20 cellular contexts compared by ENCODE assay signal in genomic region chrX:103538728-103539127, GRCh38. TPM values are rescaled to one million over a fixed set of nuclear protein-coding genes. Genes with fewer than 3 reads are reported as not detected.
DNase-seq lines count a peak whose midpoint lies in the region; ATAC-seq and TF ChIP-seq lines count a peak whose summit lies in the region.
"Had no signal": no experiment of that assay in that cellular context is flagged by ENCODE, and none has a peak within 500 bp of the region (broad histone marks: within the 10 kb centered on the region; RNA-seq: fewer than 3 reads in every experiment).

No MANE protein-coding gene starts in this region.

- H3K9me3 ChIP-seq in adipocyte (ENCODE audit: control insufficient read depth, low read length), result no peaks in the 10 kb centered on the region
- H3K9me3 ChIP-seq in trophoblast cell (ENCODE audit: insufficient read depth, low read depth, low read length), result no peaks in the 10 kb centered on the region
- no peaks in the 10 kb centered on the region for H3K9me3 ChIP-seq in upper lobe of left lung
- H3K9me3 ChIP-seq: BE2C had no signal

- H3K27me3 ChIP-seq in adipocyte (replicated peaks; ENCODE audit: control insufficient read depth, insufficient read depth, low read length), result peaks cover 15% of the 10 kb centered on the region
- no peaks in the 10 kb centered on the region for H3K27me3 ChIP-seq in trophoblast cell (ENCODE audit: insufficient read depth, low read length)
- H3K27me3 ChIP-seq in upper lobe of left lung, result no peaks in the 10 kb centered on the region
- H3K27me3 ChIP-seq: BE2C had no signal

- H3K4ac ChIP-seq in trophoblast cell (ENCODE audit: low read depth, low read length), result no peak overlapping the region

- no peak overlapping the region for H3K4me2 ChIP-seq in trophoblast cell (ENCODE audit: low read length)

- ATAC-seq in upper lobe of left lung (ENCODE audit: low FRiP score in 2 of 2), result no peak
- ATAC-seq in GM19035 (IDR thresholded peaks at IDR 0.05; ENCODE audit: unreplicated experiment), result no peak
- ATAC-seq: natural killer cell had no signal

- H2BK12ac ChIP-seq in trophoblast cell (ENCODE audit: low read length), result no peak overlapping the region

- H4K12ac ChIP-seq in trophoblast cell (ENCODE audit: low read depth, low read length), result no peak overlapping the region

- TF ChIP-seq CTCF in epithelial cell of esophagus (IDR thresholded peaks at IDR 0.05; ENCODE audit: insufficient read depth, low read depth, low read length, missing control alignments) (no peak), upper lobe of left lung (IDR thresholded peaks at IDR 0.05) (no peak)

- H4K8ac ChIP-seq in trophoblast cell (ENCODE audit: low read depth, low read length), result no peak overlapping the region

- H3K9ac ChIP-seq in adipocyte (ENCODE audit: low read length), result peak overlapping the region; percentile 87
- no peak overlapping the region for H3K9ac ChIP-seq in trophoblast cell (ENCODE audit: low read length)

- no peak overlapping the region for H2BK5ac ChIP-seq in trophoblast cell (ENCODE audit: low read depth, low read length, poor library complexity)

- no peak overlapping the region for H2BK120ac ChIP-seq in trophoblast cell (ENCODE audit: insufficient read depth, low read length, poor library complexity)

- no peak for TF ChIP-seq POLR2A in upper lobe of left lung (IDR thresholded peaks at IDR 0.05)

- H2AFZ ChIP-seq in trophoblast cell (ENCODE audit: insufficient read depth, low read length, poor library complexity), result no peak overlapping the region

- no peaks in the 10 kb centered on the region for H3K79me1 ChIP-seq in trophoblast cell (ENCODE audit: low read length)

- DNase-seq in adipocyte (ENCODE audit: low read depth) (peak; percentile 39), epithelial cell of esophagus (ENCODE audit: low read depth) (peak; percentile 48), trophoblast cell (peak; percentile 84 to 94), upper lobe of left lung (no peak), NCI-H2107 treated with DMSO at 0.1 percent for 48 hours (lab: John Stamatoyannopoulos, UW; ENCODE audit: unreplicated experiment) (no peak), NCI-H2029 treated with DMSO at 0.1 percent for 48 hours (lab: John Stamatoyannopoulos, UW) (no peak)
- DNase-seq in activated CD4-positive, alpha-beta T cell treated with anti-CD3 and anti-CD28 coated beads for 48 hours, result no peak
- DNase-seq: activated CD4-positive, alpha-beta T cell treated with anti-CD3 and anti-CD28 coated beads for 4 hours; activated naive CD4-positive, alpha-beta T cell treated with anti-CD3 and anti-CD28 coated beads, Interleukin-2, amount 10 ng/mL, durations not matched to agents 7 days and 5 days; activated T-cell treated with anti-CD3 and anti-CD28 coated beads for 4 hours; BE2C; central memory CD4-positive, alpha-beta T cell; endodermal cell; GF-D8; MM.1S; natural killer cell; NCI-H1930; NCI-H524 had no signal

- H3K36me3 ChIP-seq in adipocyte (ENCODE audit: control insufficient read depth, insufficient read depth, low read length, severe bottlenecking) (no peaks in the 10 kb centered on the region), trophoblast cell (ENCODE audit: control insufficient read depth in 1 of 2, insufficient read depth in 2 of 2, low read length in 2 of 2) (no peaks in the 10 kb centered on the region), upper lobe of left lung (no peaks in the 10 kb centered on the region)
- H3K36me3 ChIP-seq: BE2C had no signal

- peaks cover 52% of the 10 kb centered on the region for H3K4me1 ChIP-seq in adipocyte (ENCODE audit: control insufficient read depth, insufficient read depth, low read length)
- H3K4me1 ChIP-seq in trophoblast cell (ENCODE audit: control insufficient read depth in 1 of 2, insufficient read depth in 2 of 2, low read length in 2 of 2), result peaks cover 2 to 4% of the 10 kb centered on the region in 2 experiments
- H3K4me1 ChIP-seq in upper lobe of left lung, result no peaks in the 10 kb centered on the region
- H3K4me1 ChIP-seq: BE2C had no signal

- H2AK5ac ChIP-seq in trophoblast cell (ENCODE audit: low read length), result no peak overlapping the region

- H3K14ac ChIP-seq in trophoblast cell (ENCODE audit: low read length), result no peak overlapping the region

- H3K18ac ChIP-seq in trophoblast cell (ENCODE audit: low read length), result no peak overlapping the region

- H4K91ac ChIP-seq in trophoblast cell (ENCODE audit: low read depth, low read length), result no peak overlapping the region

- no peaks in the 10 kb centered on the region for H3K79me2 ChIP-seq in trophoblast cell (ENCODE audit: control insufficient read depth, insufficient read depth, low read length, poor library complexity)

- no peak for TF ChIP-seq EP300 in upper lobe of left lung (IDR thresholded peaks at IDR 0.05)

- H3K27ac ChIP-seq in trophoblast cell (ENCODE audit: low read depth, low read length) (no peak overlapping the region), upper lobe of left lung (peak overlapping the region; percentile 9 to 76 (median 46))

- H3K23ac ChIP-seq in trophoblast cell (ENCODE audit: low read length), result no peak overlapping the region

- H3K4me3 ChIP-seq in adipocyte (ENCODE audit: low read length) (no peak overlapping the region), epithelial cell of esophagus (ENCODE audit: low read length) (no peak overlapping the region), trophoblast cell (ENCODE audit: low read depth, low read length) (no peak overlapping the region), upper lobe of left lung (no peak overlapping the region)

RNA-seq across cellular contexts. Expression of gene RAB40A, which starts 19.4 kb away (rescaled TPM):
- 0.03 and 0.07 TPM in 2 replicates for polyA plus RNA-seq in trophoblast cell (2013)
- total RNA-seq in upper lobe of left lung, result 1 to 10 TPM in 1 of 6 donors, under 1 TPM in 5; 0.24 to 3.1 (median 0.56) TPM
- total RNA-seq: natural killer cell, pulmonary artery endothelial cell had no signal

RNA-seq across cellular contexts. Expression of gene TCEAL4, which starts 46.6 kb away (rescaled TPM):
- 75.0 and 80.5 TPM in 2 replicates for polyA plus RNA-seq in trophoblast cell (2013)
- 100 to 1,000 TPM in 2 of 6 donors, 10 to 100 TPM in 4; 68.5 to 141 (median 90.8) TPM for total RNA-seq in upper lobe of left lung

Comparison
In these comparisons a context has a peak if more than half of its experiments do, and no peak if none do; other contexts are left out.
1. DNase-seq: peak in adipocyte (single experiment), epithelial cell of esophagus (single experiment) and trophoblast cell (2 of 2); none in upper lobe of left lung (0 of 2), activated CD4-positive, alpha-beta T cell treated with anti-CD3 and anti-CD28 coated beads for 48 hours (single experiment), NCI-H2107 treated with DMSO at 0.1 percent for 48 hours (single experiment) and NCI-H2029 treated with DMSO at 0.1 percent for 48 hours (single experiment).